7 cellular contexts compared by ENCODE assay signal in genomic region chrX:16712825-16713155, GRCh38. TPM values are rescaled to one million over a fixed set of nuclear protein-coding genes. Genes with fewer than 3 reads are reported as not detected.
DNase-seq lines count a peak whose midpoint lies in the region; ATAC-seq and TF ChIP-seq lines count a peak whose summit lies in the region.

No MANE protein-coding gene starts in this region.

- H3K4me3 Mint-ChIP-seq in T-cell (peak overlapping the region; percentile 84 to 89 (median 84)), glutamatergic neuron (ENCODE audit: unreplicated experiment) (peak overlapping the region; percentile 89)

- H3K27me3 ChIP-seq in rectal smooth muscle tissue (ENCODE audit: control insufficient read depth, insufficient read depth, low read length): no peaks in the 10 kb centered on the region

- H3K4me1 ChIP-seq in rectal smooth muscle tissue (ENCODE audit: control insufficient read depth, insufficient read depth, low read length): no peaks in the 10 kb centered on the region

- peak overlapping the region; percentile 68 for H3K9ac ChIP-seq in rectal smooth muscle tissue (ENCODE audit: low read length)

- in situ Hi-C loops in GM13976 (cut with MboI; ENCODE audit: low sequenced_read_pairs, unreplicated experiment): no loop called here

- H3K4me1 Mint-ChIP-seq in T-cell (peaks cover 11 to 22% (median 13%) of the 10 kb centered on the region in 3 donors), glutamatergic neuron (ENCODE audit: low read depth, unreplicated experiment) (no peaks in the 10 kb centered on the region)

- no peaks in the 10 kb centered on the region for H3K36me3 ChIP-seq in rectal smooth muscle tissue (ENCODE audit: control insufficient read depth, insufficient read depth, low read length)

- TF ChIP-seq CTCF in glutamatergic neuron (IDR thresholded peaks at IDR 0.05; ENCODE audit: partially characterized antibody, unreplicated experiment) (no peak), GM13976 (IDR thresholded peaks at IDR 0.05; ENCODE audit: borderline replicate concordance, control extremely low read depth, extremely low read depth, insufficient read depth, missing control alignments) (no peak)

- ATAC-seq in GM18873 (IDR thresholded peaks at IDR 0.05; ENCODE audit: low FRiP score, unreplicated experiment): peak; percentile 9
- ATAC-seq in HG02571 (IDR thresholded peaks at IDR 0.05; ENCODE audit: unreplicated experiment): peak; percentile 16
- peak; percentile 17 to 57 (median 22) for ATAC-seq in T-cell (replicated peaks in 1 of 4)

- H3K36me3 Mint-ChIP-seq in T-cell: no peaks in the 10 kb centered on the region
- no peaks in the 10 kb centered on the region for H3K36me3 Mint-ChIP-seq in glutamatergic neuron (ENCODE audit: unreplicated experiment)

- DNase-seq in T-cell (no peak), glutamatergic neuron (no peak), GM13976 (ENCODE audit: low spot score) (no peak)
- no peak for DNase-seq in stimulated activated CD4-positive, alpha-beta T cell treated with anti-CD3 and anti-CD28 coated beads, Interleukin-4, amount 100 ng/mL, for 4 hours

- peaks cover 0 to 24% of the 10 kb centered on the region in 2 donors for H3K27me3 Mint-ChIP-seq in T-cell
- peaks cover 3% of the 10 kb centered on the region for H3K27me3 Mint-ChIP-seq in glutamatergic neuron (ENCODE audit: unreplicated experiment)

- POLR2A ChIA-PET in T-cell (lab: Charles Lee): interaction anchor here in 1 of 2 donors (0.6 kb wide), 1 partner anchor 85 kb away, joined by 3 read pairs; no protein-coding TSS in a partner anchor

- H3K27ac ChIP-seq in rectal smooth muscle tissue (ENCODE audit: low read depth, low read length): peak overlapping the region; percentile 41

- peak overlapping the region; percentile 57 to 88 for H3K27ac Mint-ChIP-seq in T-cell
- H3K27ac Mint-ChIP-seq in glutamatergic neuron (ENCODE audit: unreplicated experiment): peak overlapping the region; percentile 88

- H3K9me3 Mint-ChIP-seq in T-cell (no peaks in the 10 kb centered on the region), glutamatergic neuron (ENCODE audit: unreplicated experiment) (no peaks in the 10 kb centered on the region)

- CTCF ChIA-PET in T-cell (lab: Charles Lee): no interaction called here

- H3K4me3 ChIP-seq in rectal smooth muscle tissue (ENCODE audit: low read length): peak overlapping the region; percentile 73

RNA-seq across cellular contexts. Expression of gene CTPS2, which starts 0.3 kb away (rescaled TPM):
- total RNA-seq in T-cell: 1 to 10 TPM; 5.2 to 6.7 (median 5.7) TPM
- 29.0 TPM for total RNA-seq in glutamatergic neuron (ENCODE audit: unreplicated experiment)

RNA-seq across cellular contexts. Expression of gene SYAP1, which starts 6.6 kb away (rescaled TPM):
- total RNA-seq in T-cell (10 to 100 TPM; 12.5 to 53.2 (median 19.3) TPM), glutamatergic neuron (ENCODE audit: unreplicated experiment) (19.0 TPM)
